ENCODE assay signal across 11 cellular contexts in the genomic region with DNA sequence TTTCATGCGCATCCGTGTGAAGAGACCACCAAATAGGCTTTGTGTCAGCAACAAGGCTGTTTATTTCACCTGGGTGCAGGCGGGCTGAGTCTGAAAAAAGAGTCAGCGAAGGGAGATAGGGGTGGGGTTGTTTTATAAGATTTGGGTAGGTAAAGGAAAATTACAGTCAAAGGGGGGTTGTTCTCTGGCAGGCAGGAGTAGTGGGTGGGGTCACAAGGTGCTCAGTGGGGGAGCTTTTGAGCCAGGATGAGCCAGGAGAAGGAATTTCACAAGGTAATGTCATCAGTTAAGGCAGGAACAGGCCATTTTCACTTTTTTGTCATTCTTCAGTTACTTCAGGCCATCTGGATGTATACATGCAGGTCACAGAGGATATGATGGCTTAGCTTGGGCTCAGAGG. TPM values are rescaled to one million over a fixed set of nuclear protein-coding genes. Genes with fewer than 3 reads are reported as not detected.
"Had no signal": no experiment of that assay in that cellular context is flagged by ENCODE, and none has a peak within 500 bp of the region (broad histone marks: within the 10 kb centered on the region; RNA-seq: fewer than 3 reads in every experiment).

No MANE protein-coding gene starts in this region.

RNA-seq across cellular contexts. Expression of gene STRIT1, which starts 19.0 kb away (rescaled TPM):
- total RNA-seq: OCI-LY7, PC-3, PC-9, Peyer's patch, Right ventricle myocardium superior, RPMI7951, SJCRH30, SJSA1, SK-MEL-5, T-cell had no signal
- polyA plus RNA-seq: SK-N-SH had no signal
